In the genomic region with DNA sequence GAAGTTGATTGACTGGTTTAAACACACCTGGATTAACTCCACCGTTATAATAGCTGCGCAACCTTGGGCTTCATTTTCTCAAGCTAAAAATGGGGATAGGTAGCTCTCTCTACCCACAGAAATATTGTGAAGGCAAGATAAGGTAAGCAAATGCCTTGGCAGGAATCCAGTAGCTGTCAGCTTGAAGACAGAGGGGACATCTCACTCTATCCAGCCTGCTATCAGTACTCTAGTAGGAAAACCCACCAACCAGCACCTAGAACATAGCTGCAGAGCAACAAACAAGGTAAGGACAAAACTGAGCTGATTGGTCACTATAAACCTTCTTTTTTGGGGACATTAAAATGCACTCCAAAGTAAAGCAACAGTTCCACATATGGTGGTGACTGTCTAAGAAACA, we compare ENCODE assay signal across 24 cellular contexts. TPM values are rescaled to one million over a fixed set of nuclear protein-coding genes. Genes with fewer than 3 reads are reported as not detected.
"Had no signal": no experiment of that assay in that cellular context is flagged by ENCODE, and none has a peak within 500 bp of the region (broad histone marks: within the 10 kb centered on the region; RNA-seq: fewer than 3 reads in every experiment).

No MANE protein-coding gene starts in this region.

- H3K4me3 Mint-ChIP-seq: activated CD4-positive, alpha-beta memory T cell treated with anti-CD3 and anti-CD28 coated beads, Interleukin-2, amount 10 ng/mL, durations not matched to agents 7 days and 5 days; activated CD4-positive, alpha-beta T cell treated with anti-CD3 and anti-CD28 coated beads for 36 hours; activated naive CD4-positive, alpha-beta T cell treated with anti-CD3 and anti-CD28 coated beads, Interleukin-2, amount 10 ng/mL, durations not matched to agents 7 days and 5 days; activated naive CD8-positive, alpha-beta T cell treated with anti-CD3 and anti-CD28 coated beads for 36 hours; activated T-cell treated with anti-CD3 and anti-CD28 coated beads, Interleukin-2, amount 50 U/mL, for 72 hours; IgD-negative memory B cell; T-helper 17 cell had no signal

- H3K4me1 Mint-ChIP-seq: activated CD4-positive, alpha-beta memory T cell treated with anti-CD3 and anti-CD28 coated beads, Interleukin-2, amount 10 ng/mL, durations not matched to agents 7 days and 5 days; activated CD4-positive, alpha-beta T cell treated with anti-CD3 and anti-CD28 coated beads for 36 hours; activated naive CD4-positive, alpha-beta T cell treated with anti-CD3 and anti-CD28 coated beads, Interleukin-2, amount 10 ng/mL, durations not matched to agents 7 days and 5 days; activated naive CD8-positive, alpha-beta T cell treated with anti-CD3 and anti-CD28 coated beads for 36 hours; IgD-negative memory B cell had no signal

- H3K27ac ChIP-seq: KMS-11, VCaP had no signal

- H3K9ac ChIP-seq: KMS-11 had no signal

- ATAC-seq: activated CD4-positive, alpha-beta T cell treated with anti-CD3 and anti-CD28 coated beads for 36 hours; activated T-cell treated with anti-CD3 and anti-CD28 coated beads, Interleukin-2, amount 50 U/mL, for 72 hours; PC-3; T-helper 17 cell had no signal

- H3K36me3 Mint-ChIP-seq: activated naive CD4-positive, alpha-beta T cell treated with anti-CD3 and anti-CD28 coated beads, Interleukin-2, amount 10 ng/mL, durations not matched to agents 7 days and 5 days; activated naive CD8-positive, alpha-beta T cell treated with anti-CD3 and anti-CD28 coated beads for 36 hours; IgD-negative memory B cell had no signal

- DNase-seq: activated CD4-positive, alpha-beta memory T cell treated with anti-CD3 and anti-CD28 coated beads, Interleukin-2, amount 10 ng/mL, durations not matched to agents 7 days and 5 days; activated CD4-positive, alpha-beta T cell treated with anti-CD3 and anti-CD28 coated beads for 36 hours; activated CD4-positive, alpha-beta T cell treated with anti-CD3 and anti-CD28 coated beads, Interleukin-2, amount 50 U/mL, for 1 hour; activated gamma-delta T cell treated with Interleukin-2 at 50 U/mL for 16 hours; activated naive CD4-positive, alpha-beta T cell treated with anti-CD3 and anti-CD28 coated beads, Interleukin-2, amount 10 ng/mL, durations not matched to agents 7 days and 5 days; activated naive CD8-positive, alpha-beta T cell treated with anti-CD3 and anti-CD28 coated beads for 36 hours; activated T-cell treated with anti-CD3 and anti-CD28 coated beads for 4 hours; activated T-cell treated with anti-CD3 and anti-CD28 coated beads, Interleukin-2, amount 50 U/mL, for 72 hours; caudate nucleus; NCI-H1092; NCI-H1417; NCI-H1930; NCI-H2107; NCI-H2227 treated with DMSO at 0.1 percent for 48 hours; NCI-H524 treated with DMSO at 0.1 percent for 48 hours; NCI-H748 treated with DMSO at 0.1 percent for 48 hours; PC-3; SHP77 treated with DMSO at 0.1 percent for 48 hours; T-helper 17 cell; T-helper 9 cell had no signal

- H3K9me3 Mint-ChIP-seq: activated CD4-positive, alpha-beta memory T cell treated with anti-CD3 and anti-CD28 coated beads, Interleukin-2, amount 10 ng/mL, durations not matched to agents 7 days and 5 days; activated naive CD4-positive, alpha-beta T cell treated with anti-CD3 and anti-CD28 coated beads, Interleukin-2, amount 10 ng/mL, durations not matched to agents 7 days and 5 days; activated naive CD8-positive, alpha-beta T cell treated with anti-CD3 and anti-CD28 coated beads for 36 hours; activated T-cell treated with anti-CD3 and anti-CD28 coated beads, Interleukin-2, amount 50 U/mL, for 72 hours; activated T-helper 2 cell treated with anti-CD3 and anti-CD28 coated beads, Interferon-gamma antibody, Interleukin-2, Interleukin-4, amounts not matched to agents 10 μg/mL and 5 μg/mL and 100 μg/mL, durations not matched to agents 14 hours and 24 hours and 36 hours had no signal

- H3K4me2 ChIP-seq: KMS-11 had no signal

- H3K27ac Mint-ChIP-seq: activated CD4-positive, alpha-beta memory T cell treated with anti-CD3 and anti-CD28 coated beads, Interleukin-2, amount 10 ng/mL, durations not matched to agents 7 days and 5 days; activated CD4-positive, alpha-beta T cell treated with anti-CD3 and anti-CD28 coated beads for 36 hours; activated naive CD4-positive, alpha-beta T cell treated with anti-CD3 and anti-CD28 coated beads, Interleukin-2, amount 10 ng/mL, durations not matched to agents 7 days and 5 days; activated naive CD8-positive, alpha-beta T cell treated with anti-CD3 and anti-CD28 coated beads for 36 hours; activated T-cell treated with anti-CD3 and anti-CD28 coated beads, Interleukin-2, amount 50 U/mL, for 72 hours; activated T-helper 2 cell treated with anti-CD3 and anti-CD28 coated beads, Interferon-gamma antibody, Interleukin-2, Interleukin-4, amounts not matched to agents 10 μg/mL and 5 μg/mL and 100 μg/mL, durations not matched to agents 14 hours and 24 hours and 36 hours; IgD-negative memory B cell; T-helper 17 cell had no signal

RNA-seq across cellular contexts. Expression of a gene that starts 7.7 kb away (rescaled TPM):
- total RNA-seq: T-helper 17 cell had no signal
